In genomic region chr10:5711637-5712036, GRCh38 we compare ENCODE assay signal across 10 cellular contexts. TPM values are rescaled to one million over a fixed set of nuclear protein-coding genes. Genes with fewer than 3 reads are reported as not detected.
DNase-seq lines count a peak whose midpoint lies in the region; ATAC-seq and TF ChIP-seq lines count a peak whose summit lies in the region.
"Had no signal": no experiment of that assay in that cellular context is flagged by ENCODE, and none has a peak within 500 bp of the region (broad histone marks: within the 10 kb centered on the region; RNA-seq: fewer than 3 reads in every experiment).

No MANE protein-coding gene starts in this region.

- H3K4me1 ChIP-seq in endocrine pancreas (ENCODE audit: control insufficient read depth, insufficient read depth, low read length), result peaks cover 23% of the 10 kb centered on the region
- H3K4me1 ChIP-seq in parathyroid adenoma, result no peaks in the 10 kb centered on the region

- ATAC-seq in GM18511 (IDR thresholded peaks at IDR 0.05; ENCODE audit: unreplicated experiment) (no peak), HG03196 (IDR thresholded peaks at IDR 0.05; ENCODE audit: unreplicated experiment) (no peak)

- H3K9ac ChIP-seq in endocrine pancreas (ENCODE audit: control insufficient read depth, insufficient read depth, low read length), result no peak overlapping the region
- H3K9ac ChIP-seq in parathyroid adenoma, result no peak overlapping the region

- peaks cover 12% of the 10 kb centered on the region for H3K79me2 ChIP-seq in parathyroid adenoma

- DNase-seq in T-helper 1 cell, result no peak
- peak; percentile 32 for DNase-seq in RPMI7951 (ENCODE audit: low read depth)
- DNase-seq in G401 (ENCODE audit: low spot score), result no peak
- DNase-seq: 8988T; activated CD4-positive, CD25-positive, alpha-beta regulatory T cell had no signal

- no peak overlapping the region for H3K27ac ChIP-seq in parathyroid adenoma

- no peaks in the 10 kb centered on the region for H3K9me3 Mint-ChIP-seq in T-helper 1 cell treated with Interleukin-12 subunit alpha and Interleukin-12 subunit beta and Interleukin-4 antibody, amounts not matched to agents 30 μg/mL and 1 μg/mL, for 36 hours

- H3K27me3 Mint-ChIP-seq in T-helper 1 cell treated with Interleukin-12 subunit alpha and Interleukin-12 subunit beta and Interleukin-4 antibody, amounts not matched to agents 30 μg/mL and 1 μg/mL, for 36 hours (ENCODE audit: low read depth), result no peaks in the 10 kb centered on the region

- peaks cover 37% of the 10 kb centered on the region for H3K4me1 Mint-ChIP-seq in T-helper 1 cell treated with Interleukin-12 subunit alpha and Interleukin-12 subunit beta and Interleukin-4 antibody, amounts not matched to agents 30 μg/mL and 1 μg/mL, for 36 hours (ENCODE audit: low read depth)

- no peaks in the 10 kb centered on the region for H3K9me3 ChIP-seq in endocrine pancreas (ENCODE audit: control insufficient read depth, low read length)
- H3K9me3 ChIP-seq in parathyroid adenoma (ENCODE audit: control insufficient read depth, low read length), result no peaks in the 10 kb centered on the region

- H3K27me3 ChIP-seq in endocrine pancreas (ENCODE audit: control insufficient read depth, insufficient read depth, low read length) (no peaks in the 10 kb centered on the region), parathyroid adenoma (ENCODE audit: control insufficient read depth, insufficient read depth, low read length) (no peaks in the 10 kb centered on the region)

- in situ Hi-C loops in G401 (cut with HindIII; ENCODE audit: low sequenced_read_pairs), result no loop called here

- no peak for TF ChIP-seq CTCF in parathyroid adenoma (IDR thresholded peaks at IDR 0.05)

- H3K36me3 Mint-ChIP-seq in T-helper 1 cell treated with Interleukin-12 subunit alpha and Interleukin-12 subunit beta and Interleukin-4 antibody, amounts not matched to agents 30 μg/mL and 1 μg/mL, for 36 hours (ENCODE audit: low read depth), result peaks cover 9% of the 10 kb centered on the region

- H3K36me3 ChIP-seq in endocrine pancreas (ENCODE audit: control insufficient read depth, insufficient read depth, low read length) (no peaks in the 10 kb centered on the region), parathyroid adenoma (ENCODE audit: control insufficient read depth, insufficient read depth, low read length) (no peaks in the 10 kb centered on the region)

- H3K4me3 Mint-ChIP-seq in T-helper 1 cell treated with Interleukin-12 subunit alpha and Interleukin-12 subunit beta and Interleukin-4 antibody, amounts not matched to agents 30 μg/mL and 1 μg/mL, for 36 hours, result peak overlapping the region; percentile 67

- peak overlapping the region; percentile 38 for H3K27ac Mint-ChIP-seq in T-helper 1 cell treated with Interleukin-12 subunit alpha and Interleukin-12 subunit beta and Interleukin-4 antibody, amounts not matched to agents 30 μg/mL and 1 μg/mL, for 36 hours

- H3K4me3 ChIP-seq in endocrine pancreas (ENCODE audit: control insufficient read depth, insufficient read depth, low read length) (peak overlapping the region; percentile 68), parathyroid adenoma (ENCODE audit: low read depth, low read length) (peak overlapping the region; percentile 11)

- no peak overlapping the region for H2AFZ ChIP-seq in parathyroid adenoma

- peak overlapping the region; percentile 15 for H3K4me2 ChIP-seq in parathyroid adenoma (ENCODE audit: low read length)

RNA-seq across cellular contexts. Expression of gene TASOR2, which starts 27.0 kb away (rescaled TPM):
- total RNA-seq in RPMI7951 (2014; rRNA removed; shearing (Covaris generic)), result 71.9 and 92.0 TPM in 2 replicates
- total RNA-seq in G401 (2014; rRNA removed; shearing (Covaris generic)), result 31.4 and 39.7 TPM in 2 replicates

RNA-seq across cellular contexts. Expression of gene ASB13, which starts 45.2 kb away (rescaled TPM):
- 11.5 and 11.7 TPM in 2 replicates for total RNA-seq in RPMI7951 (2014; rRNA removed; shearing (Covaris generic))
- 16.4 and 17.9 TPM in 2 replicates for total RNA-seq in G401 (2014; rRNA removed; shearing (Covaris generic))
